Comparison of ENCODE assay signal across 31 cellular contexts in the genomic region with DNA sequence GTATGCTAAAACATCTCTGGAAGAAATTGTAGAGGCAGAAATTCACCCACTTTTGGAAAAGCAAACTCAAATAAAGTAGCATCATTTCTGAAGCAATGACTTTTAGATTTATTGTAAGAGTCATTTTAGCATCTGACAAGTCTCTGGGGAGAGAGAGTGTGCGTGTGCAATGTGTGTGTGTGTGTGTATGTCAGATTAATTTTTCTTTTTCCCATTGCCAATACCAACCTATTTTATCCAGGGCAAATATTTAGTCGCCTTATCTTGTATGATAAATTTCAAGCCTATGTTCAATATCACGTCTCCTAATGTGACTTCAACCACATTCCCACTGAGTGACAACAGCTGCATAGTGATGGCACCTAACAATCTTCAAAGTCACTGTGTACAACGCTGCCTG.
"Had no signal": no experiment of that assay in that cellular context is flagged by ENCODE, and none has a peak within 500 bp of the region (broad histone marks: within the 10 kb centered on the region; RNA-seq: fewer than 3 reads in every experiment).

No MANE protein-coding gene starts in this region.

- ATAC-seq: activated naive CD4-positive, alpha-beta T cell treated with anti-CD3 and anti-CD28 coated beads, Interleukin-2, amount 50 U/mL, for 72 hours; activated naive CD8-positive, alpha-beta T cell treated with anti-CD3 and anti-CD28 coated beads, Interleukin-2, amount 50 U/mL, for 24 hours; activated T-cell treated with anti-CD3 and anti-CD28 coated beads, Interleukin-2, amount 50 U/mL, for 4 hours; activated T-cell treated with anti-CD3 and anti-CD28 coated beads, Interleukin-2, amount 50 U/mL, for 72 hours; activated T-helper 17 cell treated with anti-CD3 and anti-CD28 coated beads, Interleukin-2, amount 50 U/mL, for 72 hours; body of pancreas had no signal

- DNase-seq: activated effector memory CD4-positive, alpha-beta T cell treated with anti-CD3 and anti-CD28 coated beads, Interleukin-2, amount 50 U/mL, for 16 hours; activated effector memory CD4-positive, alpha-beta T cell treated with Interleukin-2 at 50 U/mL for 16 hours; activated gamma-delta T cell; activated gamma-delta T cell treated with Interleukin-2 at 50 U/mL for 16 hours; activated naive CD4-positive, alpha-beta T cell; activated naive CD4-positive, alpha-beta T cell treated with anti-CD3 and anti-CD28 coated beads for 36 hours; activated naive CD4-positive, alpha-beta T cell treated with anti-CD3 and anti-CD28 coated beads, Interleukin-2, amount 10 ng/mL, durations not matched to agents 7 days and 5 days; activated naive CD4-positive, alpha-beta T cell treated with anti-CD3 and anti-CD28 coated beads, Interleukin-2, amount 50 U/mL, for 16 hours; activated naive CD4-positive, alpha-beta T cell treated with Interleukin-2 at 50 U/mL for 16 hours; activated naive CD8-positive, alpha-beta T cell treated with anti-CD3 and anti-CD28 coated beads for 36 hours; activated naive CD8-positive, alpha-beta T cell treated with anti-CD3 and anti-CD28 coated beads, Interleukin-2, amount 10 ng/mL, durations not matched to agents 7 days and 5 days; activated naive CD8-positive, alpha-beta T cell treated with anti-CD3 and anti-CD28 coated beads, Interleukin-2, amount 50 U/mL, for 24 hours; activated T-cell treated with anti-CD3 and anti-CD28 coated beads, Interleukin-2, amount 50 U/mL, for 1 hour; activated T-cell treated with anti-CD3 and anti-CD28 coated beads, Interleukin-2, amount 50 U/mL, for 24 hours; activated T-cell treated with anti-CD3 and anti-CD28 coated beads, Interleukin-2, amount 50 U/mL, for 4 hours; activated T-cell treated with anti-CD3 and anti-CD28 coated beads, Interleukin-2, amount 50 U/mL, for 48 hours; activated T-cell treated with anti-CD3 and anti-CD28 coated beads, Interleukin-2, amount 50 U/mL, for 72 hours; adrenal gland; amniotic stem cell; amygdala; anterior cingulate cortex; aorta; body of pancreas; brain microvascular endothelial cell; caudate nucleus; central memory CD4-positive, alpha-beta T cell; cerebellar nuclear complex had no signal

- H3K4me1 ChIP-seq: adrenal gland, ascending aorta, body of pancreas, breast epithelium had no signal

- H3K27me3 ChIP-seq: adrenal gland, ascending aorta, body of pancreas, brain microvascular endothelial cell, breast epithelium had no signal

- H3K9me3 ChIP-seq: adrenal gland, ascending aorta, body of pancreas, breast epithelium had no signal

- H3K36me3 ChIP-seq: adrenal gland, ascending aorta, brain microvascular endothelial cell, breast epithelium had no signal

- H3K27ac ChIP-seq: adrenal gland, ascending aorta, body of pancreas, brain microvascular endothelial cell, breast epithelium had no signal

- H3K4me3 ChIP-seq: adrenal gland, ascending aorta, body of pancreas, breast epithelium had no signal
